ENCODE assay signal across 8 cellular contexts in the genomic region with DNA sequence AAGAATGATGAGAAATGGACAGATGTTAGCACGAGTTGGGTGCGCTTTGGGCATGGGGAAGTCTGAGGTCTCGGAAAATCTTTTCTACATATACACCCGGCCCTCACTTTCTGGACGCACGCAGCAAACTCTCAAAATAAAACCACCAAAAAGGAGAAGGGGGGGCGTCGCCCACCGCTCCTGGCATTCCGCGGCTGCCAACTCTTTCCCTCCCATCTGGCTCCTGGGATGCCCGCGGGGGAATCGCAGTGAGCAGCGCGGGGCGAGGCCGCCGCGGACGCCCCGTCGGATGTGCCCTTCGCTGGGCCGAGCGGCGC. TPM values are rescaled to one million over a fixed set of nuclear protein-coding genes. Genes with fewer than 3 reads are reported as not detected.
DNase-seq lines count a peak whose midpoint lies in the region; ATAC-seq and TF ChIP-seq lines count a peak whose summit lies in the region.

No MANE protein-coding gene starts in this region.

- H3K9ac ChIP-seq in SK-N-MC (ENCODE audit: insufficient read length) (no peak overlapping the region), SK-N-SH (no peak overlapping the region)

- H4K20me1 ChIP-seq in SK-N-SH (ENCODE audit: insufficient read depth) = no peaks in the 10 kb centered on the region

- peak overlapping the region; percentile 40 for H3K4me3 Mint-ChIP-seq in CD8-positive, alpha-beta T cell
- H3K4me3 Mint-ChIP-seq in osteocyte (ENCODE audit: unreplicated experiment) = peak overlapping the region; percentile 95
- no peak overlapping the region for H3K4me3 Mint-ChIP-seq in activated CD4-positive, alpha-beta T cell treated with anti-CD3 and anti-CD28 coated beads for 36 hours

- H2AFZ ChIP-seq in SK-N-SH (ENCODE audit: low read depth) = no peak overlapping the region

- H3K79me2 ChIP-seq in SK-N-SH (ENCODE audit: insufficient read depth) = no peaks in the 10 kb centered on the region

- H3K36me3 ChIP-seq in CD8-positive, alpha-beta T cell (ENCODE audit: insufficient read depth, low read length) = no peaks in the 10 kb centered on the region
- H3K36me3 ChIP-seq in SK-N-MC (ENCODE audit: insufficient read depth, low read length) (no peaks in the 10 kb centered on the region), SK-N-SH (replicated peaks in 1 of 2; ENCODE audit: control insufficient read depth in 1 of 2, insufficient read depth in 2 of 2, low read length in 1 of 2) (no peaks in the 10 kb centered on the region)

- H3K9me3 Mint-ChIP-seq in CD8-positive, alpha-beta T cell = no peaks in the 10 kb centered on the region
- H3K9me3 Mint-ChIP-seq in osteocyte (ENCODE audit: unreplicated experiment) = no peaks in the 10 kb centered on the region
- H3K9me3 Mint-ChIP-seq in activated CD4-positive, alpha-beta T cell treated with anti-CD3 and anti-CD28 coated beads for 36 hours (ENCODE audit: low read depth) = no peaks in the 10 kb centered on the region

- no peak for TF ChIP-seq EP300 in SK-N-SH (IDR thresholded peaks at IDR 0.05; ENCODE audit: borderline replicate concordance in 1 of 2, low read depth in 1 of 2, low read length in 1 of 2)

- no peak for DNase-seq in CD8-positive, alpha-beta T cell
- DNase-seq in SK-N-MC (ENCODE audit: low read depth, low spot score) = no peak
- peak; percentile 46 for DNase-seq in fibroblast of peridontal ligament (ENCODE audit: extremely low read depth)
- DNase-seq in osteocyte (ENCODE audit: extremely low spot score, unreplicated experiment) = no peak
- no peak for DNase-seq in NCI-H2029 treated with DMSO at 0.1 percent for 48 hours (lab: John Stamatoyannopoulos, UW)
- DNase-seq in SK-N-SH = no peak
- no peak for DNase-seq in activated CD4-positive, alpha-beta T cell treated with anti-CD3 and anti-CD28 coated beads for 36 hours
- DNase-seq in LoVo (ENCODE audit: low spot score) = no peak

- no peak for TF ChIP-seq RAD21 in SK-N-SH (IDR thresholded peaks at IDR 0.05; ENCODE audit: low read length)

- H3F3A ChIP-seq in SK-N-SH (replicated peaks; ENCODE audit: insufficient read depth) = peaks cover 7% of the 10 kb centered on the region

- H3K27ac Mint-ChIP-seq in CD8-positive, alpha-beta T cell = no peak overlapping the region
- H3K27ac Mint-ChIP-seq in osteocyte (ENCODE audit: unreplicated experiment) = peak overlapping the region; percentile 99
- no peak overlapping the region for H3K27ac Mint-ChIP-seq in activated CD4-positive, alpha-beta T cell treated with anti-CD3 and anti-CD28 coated beads for 36 hours

- H3K36me3 Mint-ChIP-seq in CD8-positive, alpha-beta T cell = no peaks in the 10 kb centered on the region
- peaks cover 42% of the 10 kb centered on the region for H3K36me3 Mint-ChIP-seq in osteocyte (ENCODE audit: unreplicated experiment)
- no peaks in the 10 kb centered on the region for H3K36me3 Mint-ChIP-seq in activated CD4-positive, alpha-beta T cell treated with anti-CD3 and anti-CD28 coated beads for 36 hours (ENCODE audit: low read depth)

- H3K27ac ChIP-seq in CD8-positive, alpha-beta T cell (ENCODE audit: low read depth, low read length) = no peak overlapping the region
- H3K27ac ChIP-seq in SK-N-MC (no peak overlapping the region), SK-N-SH (ENCODE audit: low read depth in 2 of 2, low read length in 1 of 2) (no peak overlapping the region)

- CTCF ChIA-PET in CD8-positive, alpha-beta T cell (lab: Charles Lee) = no interaction called here
- CTCF ChIA-PET in SK-N-SH (lab: Yijun Ruan, JAX) = interaction anchor here (2.4 kb wide), 1 partner anchor 71 kb away, joined by 13 read pairs; no protein-coding TSS in a partner anchor
- CTCF ChIA-PET in activated CD4-positive, alpha-beta T cell treated with anti-CD3 and anti-CD28 coated beads for 36 hours (lab: Charles Lee) = interaction anchor here (1.4 kb wide), 1 partner anchor 12 kb away, joined by 3 read pairs; no protein-coding TSS in a partner anchor

- H3K27me3 ChIP-seq in CD8-positive, alpha-beta T cell (ENCODE audit: insufficient read depth, low read length) = peaks cover 4% of the 10 kb centered on the region
- H3K27me3 ChIP-seq in SK-N-SH (ENCODE audit: insufficient read depth) = no peaks in the 10 kb centered on the region

- H3K4me2 ChIP-seq in SK-N-SH = no peak overlapping the region

- no peaks in the 10 kb centered on the region for H3K9me2 ChIP-seq in SK-N-SH

- no peak for ATAC-seq in CD8-positive, alpha-beta T cell
- no peak for ATAC-seq in activated CD4-positive, alpha-beta T cell treated with anti-CD3 and anti-CD28 coated beads for 36 hours

- WGBS in SK-N-SH (ENCODE audit: low lambda C conversion rate) = 62% methylated on average over 23 of the region's 27 CpGs

- TF ChIP-seq CTCF in CD8-positive, alpha-beta T cell (IDR thresholded peaks at IDR 0.05) = no peak
- no peak for TF ChIP-seq CTCF in osteocyte (IDR thresholded peaks at IDR 0.05)
- no peak for TF ChIP-seq CTCF in SK-N-SH (IDR thresholded peaks at IDR 0.05)

- H3K4me3 ChIP-seq in CD8-positive, alpha-beta T cell (ENCODE audit: low read depth, low read length) = no peak overlapping the region
- H3K4me3 ChIP-seq in SK-N-MC (peak overlapping the region; percentile 82), SK-N-SH (ENCODE audit: low read depth in 2 of 2, low read length in 1 of 2) (peak overlapping the region in 1 of 2 experiments; percentile 18; a peak in 1 of 4 replicates)

- H3K27me3 Mint-ChIP-seq in CD8-positive, alpha-beta T cell (ENCODE audit: low read depth) = peaks cover 62% of the 10 kb centered on the region
- H3K27me3 Mint-ChIP-seq in osteocyte (ENCODE audit: unreplicated experiment) = no peaks in the 10 kb centered on the region
- peaks cover 48% of the 10 kb centered on the region for H3K27me3 Mint-ChIP-seq in activated CD4-positive, alpha-beta T cell treated with anti-CD3 and anti-CD28 coated beads for 36 hours

- no peaks in the 10 kb centered on the region for H3K9me3 ChIP-seq in CD8-positive, alpha-beta T cell (ENCODE audit: low read length)
- H3K9me3 ChIP-seq in SK-N-MC (ENCODE audit: low read depth, low read length) (no peaks in the 10 kb centered on the region), SK-N-SH (no peaks in the 10 kb centered on the region)

- intact Hi-C loops in CD8-positive, alpha-beta T cell (cut with DNase I, micrococcal nuclease) = no loop called here
- intact Hi-C loops in activated CD4-positive, alpha-beta T cell treated with anti-CD3 and anti-CD28 coated beads for 36 hours (cut with DNase I, micrococcal nuclease) = no loop called here

- peaks cover 11% of the 10 kb centered on the region for H3K4me1 ChIP-seq in CD8-positive, alpha-beta T cell (ENCODE audit: insufficient read depth, low read length)
- peaks cover 4 to 7% of the 10 kb centered on the region in 2 experiments; a peak in 3 of 4 replicates for H3K4me1 ChIP-seq in SK-N-SH (ENCODE audit: control insufficient read depth in 1 of 2, insufficient read depth in 2 of 2, low read depth in 1 of 2, low read length in 1 of 2)

- peaks cover 15% of the 10 kb centered on the region for H3K4me1 Mint-ChIP-seq in CD8-positive, alpha-beta T cell (ENCODE audit: low read depth)
- H3K4me1 Mint-ChIP-seq in osteocyte (ENCODE audit: unreplicated experiment) = peaks cover 65% of the 10 kb centered on the region
- H3K4me1 Mint-ChIP-seq in activated CD4-positive, alpha-beta T cell treated with anti-CD3 and anti-CD28 coated beads for 36 hours = peaks cover 9% of the 10 kb centered on the region

- POLR2A ChIA-PET in CD8-positive, alpha-beta T cell (lab: Charles Lee) = no interaction called here
- POLR2A ChIA-PET in SK-N-SH (lab: Yijun Ruan, JAX) = no interaction called here
- POLR2A ChIA-PET in activated CD4-positive, alpha-beta T cell treated with anti-CD3 and anti-CD28 coated beads for 36 hours (lab: Charles Lee) = no interaction called here

TF ChIP-seq in SK-N-SH, 30 proteins besides CTCF, POLR2A, EP300 and RAD21:
- TF ChIP-seq, protein P1, sequence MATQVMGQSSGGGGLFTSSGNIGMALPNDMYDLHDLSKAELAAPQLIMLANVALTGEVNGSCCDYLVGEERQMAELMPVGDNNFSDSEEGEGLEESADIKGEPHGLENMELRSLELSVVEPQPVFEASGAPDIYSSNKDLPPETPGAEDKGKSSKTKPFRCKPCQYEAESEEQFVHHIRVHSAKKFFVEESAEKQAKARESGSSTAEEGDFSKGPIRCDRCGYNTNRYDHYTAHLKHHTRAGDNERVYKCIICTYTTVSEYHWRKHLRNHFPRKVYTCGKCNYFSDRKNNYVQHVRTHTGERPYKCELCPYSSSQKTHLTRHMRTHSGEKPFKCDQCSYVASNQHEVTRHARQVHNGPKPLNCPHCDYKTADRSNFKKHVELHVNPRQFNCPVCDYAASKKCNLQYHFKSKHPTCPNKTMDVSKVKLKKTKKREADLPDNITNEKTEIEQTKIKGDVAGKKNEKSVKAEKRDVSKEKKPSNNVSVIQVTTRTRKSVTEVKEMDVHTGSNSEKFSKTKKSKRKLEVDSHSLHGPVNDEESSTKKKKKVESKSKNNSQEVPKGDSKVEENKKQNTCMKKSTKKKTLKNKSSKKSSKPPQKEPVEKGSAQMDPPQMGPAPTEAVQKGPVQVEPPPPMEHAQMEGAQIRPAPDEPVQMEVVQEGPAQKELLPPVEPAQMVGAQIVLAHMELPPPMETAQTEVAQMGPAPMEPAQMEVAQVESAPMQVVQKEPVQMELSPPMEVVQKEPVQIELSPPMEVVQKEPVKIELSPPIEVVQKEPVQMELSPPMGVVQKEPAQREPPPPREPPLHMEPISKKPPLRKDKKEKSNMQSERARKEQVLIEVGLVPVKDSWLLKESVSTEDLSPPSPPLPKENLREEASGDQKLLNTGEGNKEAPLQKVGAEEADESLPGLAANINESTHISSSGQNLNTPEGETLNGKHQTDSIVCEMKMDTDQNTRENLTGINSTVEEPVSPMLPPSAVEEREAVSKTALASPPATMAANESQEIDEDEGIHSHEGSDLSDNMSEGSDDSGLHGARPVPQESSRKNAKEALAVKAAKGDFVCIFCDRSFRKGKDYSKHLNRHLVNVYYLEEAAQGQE (IDR thresholded peaks at IDR 0.05; ENCODE audit: low read depth, low read length) = no peak
- no peak for TF ChIP-seq YY1 (IDR thresholded peaks at IDR 0.05; ENCODE audit: low read depth)
- TF ChIP-seq FOXJ3 (CRISPR knock-in tag; IDR thresholded peaks at IDR 0.05) = no peak
- TF ChIP-seq, protein P2, sequence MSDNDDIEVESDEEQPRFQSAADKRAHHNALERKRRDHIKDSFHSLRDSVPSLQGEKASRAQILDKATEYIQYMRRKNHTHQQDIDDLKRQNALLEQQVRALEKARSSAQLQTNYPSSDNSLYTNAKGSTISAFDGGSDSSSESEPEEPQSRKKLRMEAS (IDR thresholded peaks at IDR 0.05; ENCODE audit: low read depth) = no peak
TF ChIP-seq in SK-N-SH: peak in this region for 0.

RNA-seq across cellular contexts. Expression of gene IGFBP7, which starts 0.7 kb away (rescaled TPM):
- not detected for total RNA-seq in CD8-positive, alpha-beta T cell
- 3,484 and 3,576 TPM in 2 replicates for total RNA-seq in osteocyte
- polyA plus RNA-seq in SK-N-SH (2012; rRNA removed) = 0.38 and 0.71 TPM in 2 replicates
- 0.39 and 0.67 TPM in 2 replicates for polyA plus RNA-seq in SK-N-SH (2012; cell fraction: cytosol; rRNA removed)
- 0.77 and 1.4 TPM in 2 replicates for polyA plus RNA-seq in SK-N-SH (2012; cell fraction: nucleus; rRNA removed)
- total RNA-seq in activated CD4-positive, alpha-beta T cell treated with anti-CD3 and anti-CD28 coated beads for 36 hours = not detected

Comparison
In these comparisons a context has a peak if more than half of its experiments do, and no peak if none do; other contexts are left out.
1. RNA of gene IGFBP7, which starts 0.7 kb away (total RNA-seq): 3,484 to 3,576 TPM in osteocyte; not detected in activated CD4-positive, alpha-beta T cell treated with anti-CD3 and anti-CD28 coated beads for 36 hours and not detected in CD8-positive, alpha-beta T cell; every median in the first group is over 1,000 times any median in the second.